1 cellular context compared by ENCODE assay signal in genomic region chr2:84970266-84970955, GRCh38.
TF ChIP-seq lines count a peak whose summit lies in the region.

No MANE protein-coding gene starts in this region.

TF ChIP-seq in HepG2, 621 proteins besides CTCF, POLR2A, EP300 and RAD21 (continued from another document and continues in another):
- TF ChIP-seq SKIL (CRISPR knock-in tag; IDR thresholded peaks at IDR 0.05; ENCODE audit: borderline replicate concordance): no peak
- TF ChIP-seq ZNF160 (CRISPR knock-in tag; IDR thresholded peaks at IDR 0.05): no peak; the same call in 1 of the 2 replicates
- TF ChIP-seq TBL1XR1 (IDR thresholded peaks at IDR 0.05; ENCODE audit: borderline replicate concordance, low read length, partially characterized antibody): no peak
- 0 out of 2 replicates have a peak, but pooled peaks have one; percentile 36 for TF ChIP-seq ETV5 (CRISPR knock-in tag; IDR thresholded peaks at IDR 0.05; ENCODE audit: borderline replicate concordance)
- TF ChIP-seq PBX3 (CRISPR knock-in tag; IDR thresholded peaks at IDR 0.05; ENCODE audit: borderline replicate concordance): no peak
- peak; percentile 76 for TF ChIP-seq ZNF501 (CRISPR knock-in tag; IDR thresholded peaks at IDR 0.05)
- no peak; the same call in 1 of the 2 replicates for TF ChIP-seq EED (CRISPR knock-in tag; IDR thresholded peaks at IDR 0.05)
- TF ChIP-seq ZNF225 (CRISPR knock-in tag; IDR thresholded peaks at IDR 0.05): peak; percentile 73; the same call in 1 of the 2 replicates
- TF ChIP-seq HNRNPH1 (optimal IDR thresholded peaks at IDR 0.05; ENCODE audit: low read depth, low read length): no peak
- no peak for TF ChIP-seq ZMYM2 (CRISPR knock-in tag; IDR thresholded peaks at IDR 0.05)
- peak; percentile 95 for TF ChIP-seq SRY (CRISPR knock-in tag; IDR thresholded peaks at IDR 0.05)
- no peak for TF ChIP-seq ZFP37 (CRISPR knock-in tag; IDR thresholded peaks at IDR 0.05; ENCODE audit: borderline replicate concordance)
- TF ChIP-seq MNT (IDR thresholded peaks at IDR 0.05): no peak
- no peak for TF ChIP-seq RBAK (CRISPR knock-in tag; IDR thresholded peaks at IDR 0.05)
- TF ChIP-seq ZNF496 (CRISPR knock-in tag; IDR thresholded peaks at IDR 0.05; ENCODE audit: insufficient replicate concordance): no peak
- 0 out of 2 replicates have a peak, but pooled peaks have one; percentile 14 for TF ChIP-seq SNAPC2 (CRISPR knock-in tag; IDR thresholded peaks at IDR 0.05)
- TF ChIP-seq CENPBD1 (CRISPR knock-in tag; IDR thresholded peaks at IDR 0.05; ENCODE audit: borderline replicate concordance, low read depth): peak; percentile 48; the same call in 1 of the 2 replicates
- TF ChIP-seq SRSF1 (optimal IDR thresholded peaks at IDR 0.05; ENCODE audit: low read depth, low read length): peak; percentile 86
- TF ChIP-seq HDAC2 (CRISPR knock-in tag; IDR thresholded peaks at IDR 0.05): no peak
- TF ChIP-seq U2AF2 (IDR thresholded peaks at IDR 0.05; ENCODE audit: low read depth, low read length): 0 out of 2 replicates have a peak, but pooled peaks have one; percentile 70
- TF ChIP-seq ZNF775 (CRISPR knock-in tag; IDR thresholded peaks at IDR 0.05; ENCODE audit: borderline replicate concordance): 0 out of 2 replicates have a peak, but pooled peaks have one; percentile 14
- no peak for TF ChIP-seq SSRP1 (CRISPR knock-in tag; IDR thresholded peaks at IDR 0.05)
- TF ChIP-seq BCL3 (CRISPR knock-in tag; IDR thresholded peaks at IDR 0.05): no peak
- no peak for TF ChIP-seq SMAD1 (CRISPR knock-in tag; IDR thresholded peaks at IDR 0.05; ENCODE audit: borderline replicate concordance, low read depth)
- no peak for TF ChIP-seq CHCHD3 (CRISPR knock-in tag; IDR thresholded peaks at IDR 0.05)
- TF ChIP-seq REPIN1 (CRISPR knock-in tag; IDR thresholded peaks at IDR 0.05; ENCODE audit: borderline replicate concordance, low read depth): no peak
- no peak for TF ChIP-seq ZXDC (CRISPR knock-in tag; IDR thresholded peaks at IDR 0.05)
- no peak for TF ChIP-seq JUND (CRISPR knock-in tag; IDR thresholded peaks at IDR 0.05)
- 0 out of 2 replicates have a peak, but pooled peaks have one; percentile 77 for TF ChIP-seq SNAI1 (CRISPR knock-in tag; IDR thresholded peaks at IDR 0.05; ENCODE audit: borderline replicate concordance)
- no peak for TF ChIP-seq ZNF772 (CRISPR knock-in tag; IDR thresholded peaks at IDR 0.05)
- no peak for TF ChIP-seq ZNF30 (CRISPR knock-in tag; IDR thresholded peaks at IDR 0.05)
- TF ChIP-seq ZNF12 (CRISPR knock-in tag; IDR thresholded peaks at IDR 0.05): no peak
- no peak for TF ChIP-seq FOXK2 (IDR thresholded peaks at IDR 0.05)
- peak; percentile 56 for TF ChIP-seq SALL1 (CRISPR knock-in tag; IDR thresholded peaks at IDR 0.05)
- TF ChIP-seq MXD1 (CRISPR knock-in tag; IDR thresholded peaks at IDR 0.05): peak; percentile 51; the same call in 1 of the 2 replicates
- no peak for TF ChIP-seq CBX2 (IDR thresholded peaks at IDR 0.05; ENCODE audit: low read depth, low read length)
- TF ChIP-seq CBX2 (CRISPR knock-in tag; IDR thresholded peaks at IDR 0.05; ENCODE audit: low read depth): no peak
- peak; percentile 42; the same call in 1 of the 2 replicates for TF ChIP-seq ZNF547 (CRISPR knock-in tag; IDR thresholded peaks at IDR 0.05)
- TF ChIP-seq ZNF510 (CRISPR knock-in tag; IDR thresholded peaks at IDR 0.05; ENCODE audit: low read depth): no peak
- no peak for TF ChIP-seq SYNCRIP (IDR thresholded peaks at IDR 0.05; ENCODE audit: insufficient read depth, low read depth, low read length)
- peak; percentile 90 for TF ChIP-seq PHF8 (CRISPR knock-in tag; IDR thresholded peaks at IDR 0.05)
- TF ChIP-seq ZNF75D (CRISPR knock-in tag; IDR thresholded peaks at IDR 0.05; ENCODE audit: borderline replicate concordance): no peak
- peak; percentile 39; the same call in 1 of the 2 replicates for TF ChIP-seq ZNF607 (CRISPR knock-in tag; IDR thresholded peaks at IDR 0.05; ENCODE audit: borderline replicate concordance)
- no peak for TF ChIP-seq E2F2 (CRISPR knock-in tag; IDR thresholded peaks at IDR 0.05; ENCODE audit: borderline replicate concordance)
- 0 out of 2 replicates have a peak, but pooled peaks have one; percentile 6 for TF ChIP-seq MXD4 (CRISPR knock-in tag; IDR thresholded peaks at IDR 0.05)
- TF ChIP-seq FUBP1 (CRISPR knock-in tag; IDR thresholded peaks at IDR 0.05; ENCODE audit: borderline replicate concordance): no peak
- no peak for TF ChIP-seq ZNF24 (IDR thresholded peaks at IDR 0.05)
- TF ChIP-seq TSC22D2 (CRISPR knock-in tag; IDR thresholded peaks at IDR 0.05; ENCODE audit: borderline replicate concordance): peak; percentile 51; the same call in 1 of the 2 replicates
- no peak for TF ChIP-seq ZNF841 (CRISPR knock-in tag; IDR thresholded peaks at IDR 0.05; ENCODE audit: borderline replicate concordance)
- no peak for TF ChIP-seq FOSL1 (CRISPR knock-in tag; IDR thresholded peaks at IDR 0.05; ENCODE audit: borderline replicate concordance)
- peak; percentile 86 for TF ChIP-seq ZNF687 (CRISPR knock-in tag; IDR thresholded peaks at IDR 0.05)
- TF ChIP-seq ARNT (IDR thresholded peaks at IDR 0.05): no peak
- no peak for TF ChIP-seq ZNF44 (CRISPR knock-in tag; IDR thresholded peaks at IDR 0.05)
- TF ChIP-seq NRL (CRISPR knock-in tag; IDR thresholded peaks at IDR 0.05; ENCODE audit: borderline replicate concordance): no peak; the same call in 1 of the 2 replicates
